10 cellular contexts compared by ENCODE assay signal in the genomic region with DNA sequence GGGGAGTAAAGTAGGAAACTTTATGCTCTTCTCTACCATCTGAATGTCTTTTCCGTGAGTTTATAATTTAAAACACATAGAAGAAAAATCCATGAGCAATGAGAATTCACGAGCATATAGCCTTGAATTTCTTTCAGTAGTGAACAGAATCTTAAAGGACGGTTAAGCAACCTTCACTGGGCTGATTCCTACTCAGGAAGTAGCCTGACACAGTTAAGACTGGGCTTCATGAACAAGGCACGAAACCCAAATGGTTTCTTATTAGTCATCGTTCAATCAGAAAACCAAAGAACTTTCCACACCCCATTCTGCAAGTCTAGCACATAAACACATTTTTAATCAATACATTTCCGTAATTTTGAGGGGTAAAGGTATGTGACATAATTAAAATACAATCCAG.
DNase-seq lines count a peak whose midpoint lies in the region; ATAC-seq and TF ChIP-seq lines count a peak whose summit lies in the region.
"Had no signal": no experiment of that assay in that cellular context is flagged by ENCODE, and none has a peak within 500 bp of the region (broad histone marks: within the 10 kb centered on the region; RNA-seq: fewer than 3 reads in every experiment).

No MANE protein-coding gene starts in this region.

- peak overlapping the region; percentile 44 to 46 for H3K27ac Mint-ChIP-seq in activated naive CD4-positive, alpha-beta T cell treated with anti-CD3 and anti-CD28 coated beads, Interleukin-2, amount 50 U/mL, for 72 hours

- ATAC-seq in GM19025 (IDR thresholded peaks at IDR 0.05; ENCODE audit: low read depth, unreplicated experiment) (peak; percentile 59), HG03378 (IDR thresholded peaks at IDR 0.05; ENCODE audit: unreplicated experiment) (peak; percentile 66), mucosa of descending colon (no peak), HG03457 (IDR thresholded peaks at IDR 0.05; ENCODE audit: unreplicated experiment) (no peak)
- ATAC-seq in activated naive CD4-positive, alpha-beta T cell treated with anti-CD3 and anti-CD28 coated beads, Interleukin-2, amount 50 U/mL, for 72 hours: peak; percentile 80 to 87

- H3K9me3 ChIP-seq in mucosa of descending colon: no peaks in the 10 kb centered on the region

- H3K36me3 ChIP-seq in mucosa of descending colon (ENCODE audit: low read depth): no peaks in the 10 kb centered on the region
- H3K36me3 ChIP-seq: cardiac muscle cell had no signal

- no peaks in the 10 kb centered on the region for H3K9me3 Mint-ChIP-seq in activated naive CD4-positive, alpha-beta T cell treated with anti-CD3 and anti-CD28 coated beads, Interleukin-2, amount 50 U/mL, for 72 hours

- peaks cover 12 to 24% of the 10 kb centered on the region in 2 donors for H3K36me3 Mint-ChIP-seq in activated naive CD4-positive, alpha-beta T cell treated with anti-CD3 and anti-CD28 coated beads, Interleukin-2, amount 50 U/mL, for 72 hours

- no peak for TF ChIP-seq CTCF in mucosa of descending colon (IDR thresholded peaks at IDR 0.05)

- H3K4me1 ChIP-seq in mucosa of descending colon (ENCODE audit: low read depth): no peaks in the 10 kb centered on the region

- H3K4me3 ChIP-seq in mucosa of descending colon: no peak overlapping the region
- H3K4me3 ChIP-seq: cardiac muscle cell had no signal

- DNase-seq in AG20443 (ENCODE audit: low spot score) (peak; percentile 43), mucosa of descending colon (no peak)
- no peak for DNase-seq in activated naive CD4-positive, alpha-beta T cell treated with anti-CD3 and anti-CD28 coated beads, Interleukin-2, amount 50 U/mL, for 72 hours (ENCODE audit: low spot score in 2 of 2)
- DNase-seq in stimulated activated CD8-positive, alpha-beta memory T cell treated with anti-CD3 and anti-CD28 coated beads, Interleukin-4, amount 100 ng/mL, for 48 hours: no peak
- DNase-seq in NK-92 treated with Interleukin-12 subunit alpha and Interleukin-12 subunit beta, amount 100 ng/mL, for 24 hours (lab: John Stamatoyannopoulos, UW): no peak
- DNase-seq: Right ventricle myocardium superior had no signal

- intact Hi-C loops in mucosa of descending colon (cut with DNase I, micrococcal nuclease): no loop called here

Comparison
In these comparisons a context has a peak if more than half of its experiments do, and no peak if none do; other contexts are left out.
1. ATAC-seq: peak in GM19025 (single experiment), HG03378 (single experiment) and activated naive CD4-positive, alpha-beta T cell treated with anti-CD3 and anti-CD28 coated beads, Interleukin-2, amount 50 U/mL, for 72 hours (2 of 2); none in mucosa of descending colon (single experiment) and HG03457 (single experiment).